ENCODE assay signal across 12 cellular contexts in genomic region chr7:137942459-137943115, GRCh38. TPM values are rescaled to one million over a fixed set of nuclear protein-coding genes. Genes with fewer than 3 reads are reported as not detected.
A peak's percentile ranks its signal among the peaks of the same experiment; 100 is the strongest.
DNase-seq lines count a peak whose midpoint lies in the region; ATAC-seq, FAIRE-seq and TF ChIP-seq lines count a peak whose summit lies in the region.
"Had no signal": no experiment of that assay in that cellular context is flagged by ENCODE, and none has a peak within 500 bp of the region (broad histone marks: within the 10 kb centered on the region; RNA-seq: fewer than 3 reads in every experiment).

No MANE protein-coding gene starts in this region.

- H3K36me3 ChIP-seq in CD4-positive, CD25-positive, alpha-beta regulatory T cell (ENCODE audit: control insufficient read depth, insufficient read depth, low read length): no peaks in the 10 kb centered on the region
- H3K36me3 ChIP-seq in small intestine (ENCODE audit: control insufficient read depth in 2 of 2, insufficient read depth in 2 of 2, low read length in 2 of 2): peaks cover 0 to 2% of the 10 kb centered on the region in 2 donors
- H3K36me3 ChIP-seq: spleen had no signal

- peak overlapping the region in 2 of 3 donors; percentile 32 to 36 for H3K27ac Mint-ChIP-seq in CD4-positive, CD25-positive, alpha-beta regulatory T cell
- peak overlapping the region; percentile 78 for H3K27ac Mint-ChIP-seq in T-helper 17 cell

- no peak overlapping the region for H3K4me3 Mint-ChIP-seq in CD4-positive, CD25-positive, alpha-beta regulatory T cell
- H3K4me3 Mint-ChIP-seq in T-helper 17 cell: no peak overlapping the region

- H3K27me3 ChIP-seq in CD4-positive, CD25-positive, alpha-beta regulatory T cell (ENCODE audit: control insufficient read depth, insufficient read depth, low read length): no peaks in the 10 kb centered on the region
- no peaks in the 10 kb centered on the region for H3K27me3 ChIP-seq in small intestine (ENCODE audit: control insufficient read depth in 2 of 2, insufficient read depth in 2 of 2, low read length in 2 of 2)
- H3K27me3 ChIP-seq: spleen had no signal

- peaks cover 0 to 15% (median 3%) of the 10 kb centered on the region in 4 donors for H3K4me1 Mint-ChIP-seq in CD4-positive, CD25-positive, alpha-beta regulatory T cell
- H3K4me1 Mint-ChIP-seq in T-helper 17 cell: peaks cover 9% of the 10 kb centered on the region

- no peak for TF ChIP-seq CTCF in fibroblast of the aortic adventitia (IDR thresholded peaks at IDR 0.05; ENCODE audit: insufficient read depth, low read length)

- H3K4me3 ChIP-seq in CD4-positive, CD25-positive, alpha-beta regulatory T cell (ENCODE audit: low read depth, low read length): no peak overlapping the region
- H3K4me3 ChIP-seq in fibroblast of the aortic adventitia (ENCODE audit: low read depth, low read length): no peak overlapping the region
- no peak overlapping the region for H3K4me3 ChIP-seq in small intestine (ENCODE audit: low read depth in 1 of 2, low read length in 2 of 2)
- H3K4me3 ChIP-seq: spleen had no signal

- no peaks in the 10 kb centered on the region for H3K9me3 ChIP-seq in CD4-positive, CD25-positive, alpha-beta regulatory T cell (ENCODE audit: control insufficient read depth in 2 of 2, low read length in 2 of 2)
- H3K9me3 ChIP-seq in T-helper 17 cell (ENCODE audit: control insufficient read depth, low read length, poor library complexity, severe bottlenecking): no peaks in the 10 kb centered on the region
- H3K9me3 ChIP-seq in small intestine (ENCODE audit: control insufficient read depth, low read depth): no peaks in the 10 kb centered on the region
- H3K9me3 ChIP-seq: spleen had no signal

- H3K4me1 ChIP-seq in CD4-positive, CD25-positive, alpha-beta regulatory T cell (ENCODE audit: control insufficient read depth, insufficient read depth, low read length, poor library complexity, severe bottlenecking): no peaks in the 10 kb centered on the region
- H3K4me1 ChIP-seq in small intestine (ENCODE audit: control insufficient read depth in 2 of 2, insufficient read depth in 1 of 2, low read depth in 1 of 2, low read length in 1 of 2): peaks cover 14 to 30% of the 10 kb centered on the region in 2 donors

- no peak for FAIRE-seq in small intestine (lab: Jason Lieb, UNC)

- H3K27me3 Mint-ChIP-seq in CD4-positive, CD25-positive, alpha-beta regulatory T cell: no peaks in the 10 kb centered on the region
- H3K27me3 Mint-ChIP-seq in T-helper 17 cell: no peaks in the 10 kb centered on the region

- H3K36me3 Mint-ChIP-seq in CD4-positive, CD25-positive, alpha-beta regulatory T cell: peaks cover 5% of the 10 kb centered on the region
- H3K36me3 Mint-ChIP-seq in T-helper 17 cell (ENCODE audit: low read depth): no peaks in the 10 kb centered on the region

- WGBS in small intestine, 3 donors: 69 to 78% (median 77%) methylated on average over 4 of the region's 4 CpGs

- DNase-seq in CD4-positive, CD25-positive, alpha-beta regulatory T cell: no peak
- DNase-seq in T-helper 17 cell: no peak
- peak; percentile 30 for DNase-seq in fibroblast of the aortic adventitia (ENCODE audit: low read depth)
- DNase-seq in small intestine: no peak
- DNase-seq in LoVo (ENCODE audit: low spot score): no peak
- DNase-seq: activated CD4-positive, CD25-positive, alpha-beta regulatory T cell; NCI-H1105 treated with DMSO at 0.1 percent for 48 hours; NCI-H446 treated with DMSO at 0.1 percent for 48 hours; spleen had no signal

- peaks cover 0 to 2% (median 0%) of the 10 kb centered on the region in 7 donors for H3K9me3 Mint-ChIP-seq in CD4-positive, CD25-positive, alpha-beta regulatory T cell

- no peak overlapping the region for H3K27ac ChIP-seq in CD4-positive, CD25-positive, alpha-beta regulatory T cell (ENCODE audit: insufficient read depth, low read length, poor library complexity, severe bottlenecking)
- H3K27ac ChIP-seq in small intestine (ENCODE audit: low read depth in 1 of 2, low read length in 1 of 2): peak overlapping the region; percentile 57 to 71

- no peak for ATAC-seq in CD4-positive, CD25-positive, alpha-beta regulatory T cell (ENCODE audit: low read depth in 2 of 2)
- no peak for ATAC-seq in T-helper 17 cell
- ATAC-seq in GM19397 (IDR thresholded peaks at IDR 0.05; ENCODE audit: unreplicated experiment): no peak
- no peak for ATAC-seq in GM21619 (IDR thresholded peaks at IDR 0.05; ENCODE audit: unreplicated experiment)
- ATAC-seq in HG03469 (IDR thresholded peaks at IDR 0.05; ENCODE audit: unreplicated experiment): no peak

RNA-seq across cellular contexts. Expression of gene CREB3L2, which starts 59.3 kb away (rescaled TPM):
- 27.3 TPM for total RNA-seq in CD4-positive, CD25-positive, alpha-beta regulatory T cell
- 10 to 100 TPM; 12.0 to 16.0 (median 14.5) TPM for polyA plus RNA-seq in CD4-positive, CD25-positive, alpha-beta regulatory T cell
- total RNA-seq in T-helper 17 cell: 10 to 100 TPM; 32.9 to 33.6 TPM
- total RNA-seq in fibroblast of the aortic adventitia (ENCODE audit: low replicate concordance): 16.1 and 36.8 TPM in 2 replicates
- polyA plus RNA-seq in small intestine: 10 to 100 TPM in 2 of 3 donors, 1 to 10 TPM in 1; 8.9 to 11.7 (median 11.0) TPM
